Comparison of ENCODE assay signal across 1 cellular context in the genomic region with DNA sequence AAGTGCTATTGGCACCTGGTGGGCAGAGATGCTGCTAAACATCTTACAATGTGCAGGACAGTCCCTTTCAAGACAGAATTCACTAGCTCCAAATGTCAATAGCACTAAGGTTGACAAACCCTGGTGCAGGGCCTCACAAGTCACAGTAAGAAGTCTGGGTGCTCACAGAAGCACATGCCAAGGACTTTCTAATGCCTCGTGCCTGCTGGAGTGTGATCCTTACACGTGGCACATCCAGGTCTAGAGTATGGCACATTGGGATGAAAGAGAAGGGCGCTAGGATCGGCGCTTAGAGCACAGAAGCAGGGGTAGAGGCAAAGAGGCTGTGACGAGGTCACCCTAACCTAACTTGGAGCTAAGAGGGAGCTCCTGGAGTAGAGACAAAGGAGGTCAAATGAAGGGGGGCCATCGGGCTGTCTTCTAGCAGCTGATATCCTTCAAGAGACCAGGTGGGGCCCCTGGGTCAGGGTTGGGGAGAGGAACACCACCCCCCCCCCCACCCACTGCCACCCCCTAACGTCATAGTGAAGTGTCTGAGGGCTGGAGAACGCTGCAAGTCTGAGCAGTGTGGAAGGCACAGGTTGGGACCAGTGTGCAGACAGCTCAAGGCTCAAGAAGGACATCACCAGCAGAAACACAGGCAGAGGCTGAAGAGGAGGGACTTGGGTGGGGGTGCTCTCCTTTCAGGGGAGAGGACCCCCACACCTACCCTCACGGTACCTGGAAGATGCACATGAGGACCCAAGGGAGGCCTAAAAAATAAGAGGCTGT.
TF ChIP-seq lines count a peak whose summit lies in the region.

No MANE protein-coding gene starts in this region.

TF ChIP-seq in endothelial cell of umbilical vein, 7 proteins besides CTCF, POLR2A, EP300 and RAD21 (continued from another document):
- TF ChIP-seq FOS (IDR thresholded peaks at IDR 0.05; ENCODE audit: borderline replicate concordance, insufficient read depth, low read length) (no peak), EZH2 (IDR thresholded peaks at IDR 0.05; ENCODE audit: borderline replicate concordance, low read depth, low read length, severe bottlenecking) (no peak), MYC (IDR thresholded peaks at IDR 0.05; ENCODE audit: low read depth, low read length) (no peak), GATA2 (IDR thresholded peaks at IDR 0.05; ENCODE audit: insufficient read depth, insufficient read length, low read depth, low read length) (no peak), POLR2AphosphoS5 (IDR thresholded peaks at IDR 0.05; ENCODE audit: insufficient read depth, low read depth, low read length) (no peak)
